1 cellular context compared by ENCODE assay signal in genomic region chr9:71250626-71251025, GRCh38.
TF ChIP-seq lines count a peak whose summit lies in the region.

No MANE protein-coding gene starts in this region.

TF ChIP-seq in H1, 55 proteins besides CTCF, POLR2A, EP300 and RAD21:
- TF ChIP-seq RBBP5 (IDR thresholded peaks at IDR 0.05; ENCODE audit: borderline replicate concordance, low read depth, low read length) = peak; percentile 60; the same call in 1 of the 2 replicates
- TF ChIP-seq CBX8 (IDR thresholded peaks at IDR 0.05; ENCODE audit: borderline replicate concordance, low read depth, low read length) = no peak
- TF ChIP-seq GTF2F1 (IDR thresholded peaks at IDR 0.05; ENCODE audit: borderline replicate concordance, low read depth, low read length) = no peak
- TF ChIP-seq KDM5A (IDR thresholded peaks at IDR 0.05; ENCODE audit: low read length) = no peak
- no peak; the same call in 1 of the 2 replicates for TF ChIP-seq POLR2AphosphoS5 (IDR thresholded peaks at IDR 0.05; ENCODE audit: low read depth, low read length)
- TF ChIP-seq CBX5 (IDR thresholded peaks at IDR 0.05; ENCODE audit: low read depth, low read length) = no peak
- TF ChIP-seq GABPA (IDR thresholded peaks at IDR 0.05; ENCODE audit: borderline replicate concordance, insufficient read depth, low read length) = no peak
- no peak for TF ChIP-seq E2F6 (IDR thresholded peaks at IDR 0.05)
- TF ChIP-seq NRF1 (IDR thresholded peaks at IDR 0.05; ENCODE audit: low read depth, low read length) = no peak
- TF ChIP-seq PHF8 (conservative IDR thresholded peaks at IDR 0.05; ENCODE audit: low read depth, low read length) = no peak
- TF ChIP-seq POU5F1 (IDR thresholded peaks at IDR 0.05; ENCODE audit: low read depth, low read length) = no peak
- no peak for TF ChIP-seq SIRT6 (IDR thresholded peaks at IDR 0.05; ENCODE audit: low read length)
- TF ChIP-seq SP1 (IDR thresholded peaks at IDR 0.05; ENCODE audit: low read depth, low read length) = peak; percentile 84; the same call in 1 of the 2 replicates
- no peak for TF ChIP-seq SP4 (IDR thresholded peaks at IDR 0.05; ENCODE audit: low read length)
- TF ChIP-seq CHD2 (IDR thresholded peaks at IDR 0.05; ENCODE audit: low read length) = 0 out of 2 replicates have a peak, but pooled peaks have one; percentile 37
- peak; percentile 86; the same call in 1 of the 2 replicates for TF ChIP-seq TCF12 (IDR thresholded peaks at IDR 0.05; ENCODE audit: low read depth, low read length)
- TF ChIP-seq KDM1A (IDR thresholded peaks at IDR 0.05; ENCODE audit: borderline replicate concordance, low read length) = peak; percentile 77; the same call in 1 of the 2 replicates
- no peak for TF ChIP-seq SAP30 (IDR thresholded peaks at IDR 0.05; ENCODE audit: insufficient read depth, insufficient replicate concordance, low read length)
- no peak for TF ChIP-seq EGR1 (IDR thresholded peaks at IDR 0.05; ENCODE audit: borderline replicate concordance, low read depth, low read length)
- TF ChIP-seq EZH2 (IDR thresholded peaks at IDR 0.05; ENCODE audit: low read depth, low read length, severe bottlenecking) = no peak
- no peak for TF ChIP-seq JUND (IDR thresholded peaks at IDR 0.05; ENCODE audit: low read length)
- no peak for TF ChIP-seq YY1 (IDR thresholded peaks at IDR 0.05; ENCODE audit: low read depth, low read length)
- TF ChIP-seq JUN (IDR thresholded peaks at IDR 0.05; ENCODE audit: low read depth, low read length) = no peak
- TF ChIP-seq CTBP2 (IDR thresholded peaks at IDR 0.05; ENCODE audit: borderline replicate concordance, insufficient read depth, insufficient read length, low read length) = no peak
- no peak for TF ChIP-seq TAF1 (IDR thresholded peaks at IDR 0.05; ENCODE audit: low read depth, low read length)
- TF ChIP-seq MAFK (IDR thresholded peaks at IDR 0.05; ENCODE audit: low read depth, low read length) = no peak
- no peak for TF ChIP-seq BRCA1 (IDR thresholded peaks at IDR 0.05; ENCODE audit: low read depth, low read length)
- no peak for TF ChIP-seq SUZ12 (IDR thresholded peaks at IDR 0.05; ENCODE audit: low read length)
- no peak for TF ChIP-seq KDM4A (IDR thresholded peaks at IDR 0.05; ENCODE audit: low read depth, low read length, severe bottlenecking)
- TF ChIP-seq ASH2L (IDR thresholded peaks at IDR 0.05; ENCODE audit: low read length) = peak; percentile 84
- no peak for TF ChIP-seq SRF (IDR thresholded peaks at IDR 0.05; ENCODE audit: low read depth, low read length)
- TF ChIP-seq ATF2 (IDR thresholded peaks at IDR 0.05; ENCODE audit: low read length) = peak; percentile 64; the same call in 1 of the 2 replicates
- TF ChIP-seq MAX (IDR thresholded peaks at IDR 0.05) = no peak
- TF ChIP-seq RXRA (IDR thresholded peaks at IDR 0.05; ENCODE audit: insufficient read depth, low read depth, low read length) = no peak
- no peak for TF ChIP-seq HDAC6 (IDR thresholded peaks at IDR 0.05; ENCODE audit: low read depth, low read length)
- no peak for TF ChIP-seq SIN3A (conservative IDR thresholded peaks at IDR 0.05 in 1 of 2, IDR thresholded peaks at IDR 0.05 in 1 of 2; ENCODE audit: low read depth in 1 of 2, low read length in 2 of 2)
- no peak for TF ChIP-seq USF2 (IDR thresholded peaks at IDR 0.05; ENCODE audit: low read length)
- no peak for TF ChIP-seq SIX5 (IDR thresholded peaks at IDR 0.05; ENCODE audit: low read depth, low read length)
- TF ChIP-seq CEBPB (IDR thresholded peaks at IDR 0.05; ENCODE audit: low read depth, low read length) = 0 out of 2 replicates have a peak, but pooled peaks have one; percentile 34
- TF ChIP-seq CHD7 (IDR thresholded peaks at IDR 0.05; ENCODE audit: insufficient replicate concordance, low read length) = no peak
- TF ChIP-seq HDAC2 (IDR thresholded peaks at IDR 0.05; ENCODE audit: borderline replicate concordance in 1 of 2, low read depth in 2 of 2, low read length in 2 of 2) = peak; percentile 62 to 80; a peak in 3 of 4 replicates
- no peak for TF ChIP-seq CHD1 (IDR thresholded peaks at IDR 0.05; ENCODE audit: low read depth, low read length)
- TF ChIP-seq RNF2 (IDR thresholded peaks at IDR 0.05; ENCODE audit: borderline replicate concordance, low read depth, low read length, missing control alignments, poor library complexity, severe bottlenecking) = no peak
- TF ChIP-seq RFX5 (IDR thresholded peaks at IDR 0.05; ENCODE audit: borderline replicate concordance, low read depth, low read length) = no peak
- no peak for TF ChIP-seq NANOG (IDR thresholded peaks at IDR 0.05; ENCODE audit: insufficient read depth, low read depth, low read length, poor library complexity, severe bottlenecking)
